In genomic region chr5:43485406-43485805, GRCh38 we compare ENCODE assay signal across 11 cellular contexts. TPM values are rescaled to one million over a fixed set of nuclear protein-coding genes. Genes with fewer than 3 reads are reported as not detected.
DNase-seq lines count a peak whose midpoint lies in the region; TF ChIP-seq lines count a peak whose summit lies in the region.
"Had no signal": no experiment of that assay in that cellular context is flagged by ENCODE, and none has a peak within 500 bp of the region (broad histone marks: within the 10 kb centered on the region; RNA-seq: fewer than 3 reads in every experiment).

No MANE protein-coding gene starts in this region.

- CTCF ChIA-PET in CD8-positive, alpha-beta memory T cell (lab: Charles Lee): interaction anchor here (0.9 to 2.8 kb wide), 10 partner anchors 9 to 364 kb away, joined by 3 to 33 read pairs (median 8); partner anchors contain the start of genes C5orf34, HMGCS1, NNT and ZNF131
- CTCF ChIA-PET in HEK293T (lab: Yijun Ruan, JAX): interaction anchor here (2.7 kb wide), 1 partner anchor 97 kb away, joined by 16 read pairs; no protein-coding TSS in a partner anchor

- no peaks in the 10 kb centered on the region for H3K27me3 Mint-ChIP-seq in CD8-positive, alpha-beta memory T cell
- H3K27me3 Mint-ChIP-seq in activated T-helper 1 cell treated with anti-CD3 and anti-CD28 coated beads, Interleukin-12 subunit alpha, Interleukin-12 subunit beta, Interleukin-2, Interleukin-4 antibody, amounts not matched to agents 30 ng/mL and 10 ng/mL and 1 ng/mL, durations not matched to agents 14 hours and 24 hours and 36 hours (ENCODE audit: insufficient read depth): no peaks in the 10 kb centered on the region
- H3K27me3 Mint-ChIP-seq in mesothelial cell of epicardium (ENCODE audit: low read depth): no peaks in the 10 kb centered on the region

- intact Hi-C loops in activated T-helper 1 cell treated with anti-CD3 and anti-CD28 coated beads, Interleukin-12 subunit alpha, Interleukin-12 subunit beta, Interleukin-2, Interleukin-4 antibody, amounts not matched to agents 30 ng/mL and 10 ng/mL and 1 ng/mL, durations not matched to agents 14 hours and 24 hours and 36 hours (cut with micrococcal nuclease): loop anchor here (2.0 to 10.0 kb wide), 4 partner anchors 13 to 1561 kb away; partner anchors contain the start of gene FBXO4
- intact Hi-C loops in thyroid gland (cut with DNase I): loop anchor here (10.0 kb wide), 1 partner anchor 361 kb away; the partner anchor contains the start of gene ZNF131

- WGBS in thyroid gland, 2 donors: 85 to 94% methylated on average over 2 of the region's 2 CpGs

- H3K27me3 ChIP-seq in CD8-positive, alpha-beta memory T cell (ENCODE audit: insufficient read depth, low read length, poor library complexity, severe bottlenecking): no peaks in the 10 kb centered on the region
- no peaks in the 10 kb centered on the region for H3K27me3 ChIP-seq in thyroid gland
- H3K27me3 ChIP-seq: heart left ventricle, ovary had no signal

- TF ChIP-seq POLR2A in thyroid gland (IDR thresholded peaks at IDR 0.05): no peak

- H3K9me3 Mint-ChIP-seq in CD8-positive, alpha-beta memory T cell: no peaks in the 10 kb centered on the region
- H3K9me3 Mint-ChIP-seq in activated T-helper 1 cell treated with anti-CD3 and anti-CD28 coated beads, Interleukin-12 subunit alpha, Interleukin-12 subunit beta, Interleukin-2, Interleukin-4 antibody, amounts not matched to agents 30 ng/mL and 10 ng/mL and 1 ng/mL, durations not matched to agents 14 hours and 24 hours and 36 hours: no peaks in the 10 kb centered on the region
- no peaks in the 10 kb centered on the region for H3K9me3 Mint-ChIP-seq in mesothelial cell of epicardium

- no peak overlapping the region for H3K4me3 ChIP-seq in CD8-positive, alpha-beta memory T cell (ENCODE audit: low read length)
- no peak overlapping the region for H3K4me3 ChIP-seq in thyroid gland (replicated peaks in 1 of 3)
- H3K4me3 ChIP-seq: ovary had no signal

- H3K27ac ChIP-seq in CD8-positive, alpha-beta memory T cell (ENCODE audit: low read depth, low read length): no peak overlapping the region
- H3K27ac ChIP-seq in thyroid gland: peak overlapping the region in 1 of 3 donors; percentile 7

- POLR2A ChIA-PET in CD8-positive, alpha-beta memory T cell (lab: Charles Lee): interaction anchor here (0.6 to 3.2 kb wide), 4 partner anchors 28 to 419 kb away, joined by 3 to 49 read pairs (median 24); partner anchors contain the start of genes HMGCS1 and PAIP1
- POLR2A ChIA-PET in HEK293T (lab: Yijun Ruan, JAX): interaction anchor here (2.1 to 3.2 kb wide), 4 partner anchors 12 to 146 kb away, joined by 7 to 47 read pairs (median 24); partner anchors contain the start of gene C5orf34

- peaks cover 32% of the 10 kb centered on the region for H3K4me1 ChIP-seq in CD8-positive, alpha-beta memory T cell (ENCODE audit: insufficient read depth, low read length)
- H3K4me1 ChIP-seq in thyroid gland: peaks cover 11 to 12% of the 10 kb centered on the region in 2 donors

- H3K27ac Mint-ChIP-seq in CD8-positive, alpha-beta memory T cell: peak overlapping the region; percentile 83 to 100 (median 96)
- H3K27ac Mint-ChIP-seq in activated T-helper 1 cell treated with anti-CD3 and anti-CD28 coated beads, Interleukin-12 subunit alpha, Interleukin-12 subunit beta, Interleukin-2, Interleukin-4 antibody, amounts not matched to agents 30 ng/mL and 10 ng/mL and 1 ng/mL, durations not matched to agents 14 hours and 24 hours and 36 hours: peak overlapping the region; percentile 100
- H3K27ac Mint-ChIP-seq in mesothelial cell of epicardium: peak overlapping the region; percentile 35

- H3K9me3 ChIP-seq in CD8-positive, alpha-beta memory T cell (ENCODE audit: low read length): no peaks in the 10 kb centered on the region
- no peaks in the 10 kb centered on the region for H3K9me3 ChIP-seq in thyroid gland
- H3K9me3 ChIP-seq: heart left ventricle, ovary had no signal

- no peaks in the 10 kb centered on the region for H3K36me3 ChIP-seq in CD8-positive, alpha-beta memory T cell (ENCODE audit: insufficient read depth, low read length)
- no peaks in the 10 kb centered on the region for H3K36me3 ChIP-seq in thyroid gland
- H3K36me3 ChIP-seq: ovary had no signal

- TF ChIP-seq CTCF in mesothelial cell of epicardium (IDR thresholded peaks at IDR 0.05; ENCODE audit: unreplicated experiment) (no peak), thyroid gland (IDR thresholded peaks at IDR 0.05) (no peak)

- no peak for DNase-seq in CD8-positive, alpha-beta memory T cell
- DNase-seq in LoVo (ENCODE audit: low spot score) (peak; percentile 42), mesothelial cell of epicardium (ENCODE audit: low spot score in 2 of 2, unreplicated experiment in 2 of 2) (no peak), HEK293T (ENCODE audit: extremely low spot score) (no peak), thyroid gland (no peak), KG1 (lab: John Stamatoyannopoulos, UW) (no peak)
- no peak for DNase-seq in activated T-helper 1 cell treated with anti-CD3 and anti-CD28 coated beads, Interleukin-12 subunit alpha, Interleukin-12 subunit beta, Interleukin-2, Interleukin-4 antibody, amounts not matched to agents 30 ng/mL and 10 ng/mL and 1 ng/mL, durations not matched to agents 14 hours and 24 hours and 36 hours (ENCODE audit: low spot score)
- no peak for DNase-seq in stimulated activated CD4-positive, alpha-beta T cell treated with anti-CD3 and anti-CD28 coated beads, Interleukin-4, amount 100 ng/mL, for 24 hours
- DNase-seq: GDM1, heart left ventricle, ovary had no signal

- H3K4me3 Mint-ChIP-seq in CD8-positive, alpha-beta memory T cell: peak overlapping the region in 3 of 7 donors; percentile 28 to 99 (median 60)
- H3K4me3 Mint-ChIP-seq in activated T-helper 1 cell treated with anti-CD3 and anti-CD28 coated beads, Interleukin-12 subunit alpha, Interleukin-12 subunit beta, Interleukin-2, Interleukin-4 antibody, amounts not matched to agents 30 ng/mL and 10 ng/mL and 1 ng/mL, durations not matched to agents 14 hours and 24 hours and 36 hours: peak overlapping the region; percentile 66
- peak overlapping the region; percentile 4 for H3K4me3 Mint-ChIP-seq in mesothelial cell of epicardium

- peaks cover 29 to 43% (median 41%) of the 10 kb centered on the region in 3 donors for H3K4me1 Mint-ChIP-seq in CD8-positive, alpha-beta memory T cell
- peaks cover 34% of the 10 kb centered on the region for H3K4me1 Mint-ChIP-seq in activated T-helper 1 cell treated with anti-CD3 and anti-CD28 coated beads, Interleukin-12 subunit alpha, Interleukin-12 subunit beta, Interleukin-2, Interleukin-4 antibody, amounts not matched to agents 30 ng/mL and 10 ng/mL and 1 ng/mL, durations not matched to agents 14 hours and 24 hours and 36 hours (ENCODE audit: low read depth)
- peaks cover 17% of the 10 kb centered on the region for H3K4me1 Mint-ChIP-seq in mesothelial cell of epicardium

- H3K36me3 Mint-ChIP-seq in CD8-positive, alpha-beta memory T cell: peaks cover 0 to 18% (median 4%) of the 10 kb centered on the region in 3 donors
- H3K36me3 Mint-ChIP-seq in activated T-helper 1 cell treated with anti-CD3 and anti-CD28 coated beads, Interleukin-12 subunit alpha, Interleukin-12 subunit beta, Interleukin-2, Interleukin-4 antibody, amounts not matched to agents 30 ng/mL and 10 ng/mL and 1 ng/mL, durations not matched to agents 14 hours and 24 hours and 36 hours (ENCODE audit: low read depth): peaks cover 10% of the 10 kb centered on the region
- no peaks in the 10 kb centered on the region for H3K36me3 Mint-ChIP-seq in mesothelial cell of epicardium

TF ChIP-seq in HEK293T, 16 proteins besides CTCF, POLR2A, EP300 and RAD21:
- TF ChIP-seq FOXA1 (IDR thresholded peaks at IDR 0.05) (no peak), SUZ12 (IDR thresholded peaks at IDR 0.05) (no peak), ZNF384 (IDR thresholded peaks at IDR 0.05) (no peak)

RNA-seq across cellular contexts. Expression of gene TMEM267, which starts 1.7 kb away (rescaled TPM):
- total RNA-seq in CD8-positive, alpha-beta memory T cell: 10 to 100 TPM; 18.4 to 19.6 TPM
- 21.2 TPM for polyA plus RNA-seq in CD8-positive, alpha-beta memory T cell
- 23.0 and 26.5 TPM in 2 replicates for total RNA-seq in activated T-helper 1 cell treated with anti-CD3 and anti-CD28 coated beads, Interleukin-12 subunit alpha, Interleukin-12 subunit beta, Interleukin-2, Interleukin-4 antibody, amounts not matched to agents 30 ng/mL and 10 ng/mL and 1 ng/mL, durations not matched to agents 14 hours and 24 hours and 36 hours
- total RNA-seq in mesothelial cell of epicardium (9.4 to 10.1 TPM (median 9.8 TPM) in 3 replicates), thyroid gland (10 to 100 TPM; 24.6 to 40.4 (median 29.2) TPM)

RNA-seq across cellular contexts. Expression of gene C5orf34, which starts 29.5 kb away (rescaled TPM):
- 1 to 10 TPM; 7.4 to 9.0 TPM for total RNA-seq in CD8-positive, alpha-beta memory T cell
- 0.91 TPM for polyA plus RNA-seq in CD8-positive, alpha-beta memory T cell
- 5.3 and 5.5 TPM in 2 replicates for total RNA-seq in activated T-helper 1 cell treated with anti-CD3 and anti-CD28 coated beads, Interleukin-12 subunit alpha, Interleukin-12 subunit beta, Interleukin-2, Interleukin-4 antibody, amounts not matched to agents 30 ng/mL and 10 ng/mL and 1 ng/mL, durations not matched to agents 14 hours and 24 hours and 36 hours
- total RNA-seq in mesothelial cell of epicardium (3.3 to 5.5 TPM (median 4.1 TPM) in 3 replicates), thyroid gland (1 to 10 TPM in 3 of 4 donors, under 1 TPM in 1; 0.42 to 2.1 (median 1.6) TPM)

Comparison
In these comparisons a context has a peak if more than half of its experiments do, and no peak if none do; other contexts are left out.
1. H3K27ac Mint-ChIP-seq: peak in every context shown above with its lines; median percentile 100 in activated T-helper 1 cell treated with anti-CD3 and anti-CD28 coated beads, Interleukin-12 subunit alpha, Interleukin-12 subunit beta, Interleukin-2, Interleukin-4 antibody, amounts not matched to agents 30 ng/mL and 10 ng/mL and 1 ng/mL, durations not matched to agents 14 hours and 24 hours and 36 hours; 96 in CD8-positive, alpha-beta memory T cell; 35 in mesothelial cell of epicardium.